9 cellular contexts compared by ENCODE assay signal in the genomic region with DNA sequence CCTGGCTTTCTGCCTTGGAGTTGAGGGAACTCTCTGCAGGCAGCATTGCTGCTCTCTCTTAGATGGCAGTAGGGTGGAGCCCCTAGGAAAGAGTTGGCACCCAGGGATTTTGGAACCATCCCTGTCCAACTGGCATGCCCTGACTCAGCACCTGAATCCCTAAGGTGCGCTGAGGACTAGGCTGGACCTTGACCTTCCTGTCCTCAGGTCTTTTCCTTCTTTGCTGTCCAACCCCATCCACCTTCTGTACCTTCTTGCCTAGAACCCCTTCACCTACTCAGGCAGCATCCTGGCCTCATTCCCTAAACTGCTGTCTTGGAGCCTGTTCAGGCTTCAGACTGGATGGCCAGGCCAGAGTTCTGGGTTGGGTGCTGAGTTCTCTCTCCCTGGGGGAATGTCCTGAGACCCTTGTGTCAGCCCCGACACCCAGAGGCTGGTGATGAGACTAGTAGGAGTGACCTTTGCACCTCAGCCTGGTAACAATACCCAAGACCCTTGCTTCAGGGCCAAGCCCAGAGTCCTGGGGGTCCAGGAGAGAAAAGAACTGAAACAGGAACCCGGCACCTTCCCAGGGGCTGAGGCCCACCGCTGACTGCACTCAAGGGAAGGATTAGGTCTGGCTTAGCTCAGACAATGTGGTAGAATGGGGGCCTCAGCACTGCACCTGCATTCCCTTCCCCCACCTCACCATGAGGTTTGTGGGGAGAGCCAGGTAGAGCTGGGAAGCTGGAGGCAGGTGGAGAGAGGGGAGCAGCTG. TPM values are rescaled to one million over a fixed set of nuclear protein-coding genes. Genes with fewer than 3 reads are reported as not detected.
DNase-seq lines count a peak whose midpoint lies in the region; ATAC-seq, FAIRE-seq and TF ChIP-seq lines count a peak whose summit lies in the region.
"Had no signal": no experiment of that assay in that cellular context is flagged by ENCODE, and none has a peak within 500 bp of the region (broad histone marks: within the 10 kb centered on the region; RNA-seq: fewer than 3 reads in every experiment).

No MANE protein-coding gene starts in this region.

- no peaks in the 10 kb centered on the region for H3K9me3 Mint-ChIP-seq in activated CD8-positive, alpha-beta T cell treated with anti-CD3 and anti-CD28 coated beads, Interleukin-2, amount 10 ng/mL, durations not matched to agents 7 days and 5 days (ENCODE audit: insufficient read depth)
- no peaks in the 10 kb centered on the region for H3K9me3 Mint-ChIP-seq in progenitor cell of endocrine pancreas (ENCODE audit: low read depth)

- H3K36me3 Mint-ChIP-seq in activated CD8-positive, alpha-beta T cell treated with anti-CD3 and anti-CD28 coated beads, Interleukin-2, amount 10 ng/mL, durations not matched to agents 7 days and 5 days (ENCODE audit: low read depth): peaks cover 8% of the 10 kb centered on the region
- no peaks in the 10 kb centered on the region for H3K36me3 Mint-ChIP-seq in progenitor cell of endocrine pancreas (ENCODE audit: insufficient read depth)

- no peaks in the 10 kb centered on the region for H3K36me3 ChIP-seq in HepG2 (replicated peaks in 1 of 2; ENCODE audit: control insufficient read depth in 1 of 2, insufficient read depth in 2 of 2, low read length in 2 of 2)

- no peak for TF ChIP-seq EP300 in HepG2 (IDR thresholded peaks at IDR 0.05; ENCODE audit: low read depth in 2 of 2, low read length in 2 of 2)
- no peak for TF ChIP-seq EP300 in HepG2 (CRISPR knock-in tag; IDR thresholded peaks at IDR 0.05; ENCODE audit: borderline replicate concordance)

- H3K27me3 ChIP-seq in HepG2 (ENCODE audit: control insufficient read depth in 1 of 2, insufficient read depth in 2 of 2, low read length in 2 of 2): no peaks in the 10 kb centered on the region

- TF ChIP-seq POLR2A in HepG2 (IDR thresholded peaks at IDR 0.05; ENCODE audit: insufficient read depth in 1 of 2, low read depth in 2 of 2, low read length in 2 of 2): no peak

- H3K4me3 ChIP-seq in HepG2 (replicated peaks in 1 of 3; ENCODE audit: insufficient read depth in 1 of 3, low read depth in 2 of 3, low read length in 3 of 3): peak overlapping the region in 1 of 3 experiments; percentile 90; a peak in 2 of 6 replicates

- BruUV-seq in HepG2 (replicated peaks; lab: Mats Ljungman, UMichigan): no TSS peak

- no peak for FAIRE-seq in HepG2 (lab: Jason Lieb, UNC)
- FAIRE-seq: A204.1 had no signal

- ATAC-seq in activated CD8-positive, alpha-beta T cell treated with anti-CD3 and anti-CD28 coated beads, Interleukin-2, amount 10 ng/mL, durations not matched to agents 7 days and 5 days: no peak
- no peak for ATAC-seq in HepG2
- ATAC-seq in esophagus mucosa: no peak

- peaks cover 41% of the 10 kb centered on the region for H3K4me1 Mint-ChIP-seq in activated CD8-positive, alpha-beta T cell treated with anti-CD3 and anti-CD28 coated beads, Interleukin-2, amount 10 ng/mL, durations not matched to agents 7 days and 5 days (ENCODE audit: low read depth)
- H3K4me1 Mint-ChIP-seq in progenitor cell of endocrine pancreas (ENCODE audit: low read depth): peaks cover 22% of the 10 kb centered on the region

- H3K4me3 Mint-ChIP-seq in activated CD8-positive, alpha-beta T cell treated with anti-CD3 and anti-CD28 coated beads, Interleukin-2, amount 10 ng/mL, durations not matched to agents 7 days and 5 days: no peak overlapping the region
- no peak overlapping the region for H3K4me3 Mint-ChIP-seq in progenitor cell of endocrine pancreas (ENCODE audit: low read depth)

- TF ChIP-seq RAD21 in HepG2 (CRISPR knock-in tag; IDR thresholded peaks at IDR 0.05): no peak

- no peaks in the 10 kb centered on the region for H4K20me1 ChIP-seq in HepG2 (ENCODE audit: insufficient read depth, low read length)

- H3K4me1 ChIP-seq in HepG2 (ENCODE audit: insufficient read depth, low read length): peaks cover 46% of the 10 kb centered on the region

- peak overlapping the region; percentile 39 for H3K27ac Mint-ChIP-seq in activated CD8-positive, alpha-beta T cell treated with anti-CD3 and anti-CD28 coated beads, Interleukin-2, amount 10 ng/mL, durations not matched to agents 7 days and 5 days
- H3K27ac Mint-ChIP-seq in progenitor cell of endocrine pancreas: no peak overlapping the region

- POLR2A ChIA-PET in activated CD8-positive, alpha-beta T cell treated with anti-CD3 and anti-CD28 coated beads, Interleukin-2, amount 10 ng/mL, durations not matched to agents 7 days and 5 days (lab: Charles Lee): interaction anchor here (1.0 to 1.4 kb wide), 2 partner anchors 26 to 81 kb away, joined by 3 to 13 read pairs; partner anchors contain the start of gene PTPRCAP
- POLR2A ChIA-PET in HepG2 (lab: Yijun Ruan, JAX): interaction anchor here (1.8 to 9.7 kb wide), 4 partner anchors 11 to 116 kb away, joined by 5 to 365 read pairs (median 16); partner anchors contain the start of genes CLCF1 and RAD9A

- no peaks in the 10 kb centered on the region for H3K79me2 ChIP-seq in HepG2 (ENCODE audit: insufficient read depth, low read length)

- H3K27ac ChIP-seq in HepG2 (ENCODE audit: extremely low read length, insufficient read depth, low read length) (no peak overlapping the region), substantia nigra (ENCODE audit: low read depth, low read length, poor library complexity, severe bottlenecking) (peak overlapping the region; percentile 100)

- H3K27me3 Mint-ChIP-seq in activated CD8-positive, alpha-beta T cell treated with anti-CD3 and anti-CD28 coated beads, Interleukin-2, amount 10 ng/mL, durations not matched to agents 7 days and 5 days (ENCODE audit: low read depth): peaks cover 13% of the 10 kb centered on the region
- peaks cover 4% of the 10 kb centered on the region for H3K27me3 Mint-ChIP-seq in progenitor cell of endocrine pancreas

- H3K9ac ChIP-seq in HepG2 (ENCODE audit: insufficient read depth, low read depth, low read length): peak overlapping the region; percentile 63

- peak overlapping the region; percentile 96 for H3K4me2 ChIP-seq in HepG2 (ENCODE audit: low read depth, low read length)

- 40% methylated on average over 2 of the region's 4 CpGs for WGBS in HepG2 (ENCODE audit: low lambda C conversion rate)

- CTCF ChIA-PET in activated CD8-positive, alpha-beta T cell treated with anti-CD3 and anti-CD28 coated beads, Interleukin-2, amount 10 ng/mL, durations not matched to agents 7 days and 5 days (lab: Charles Lee): interaction anchor here (0.6 to 18.4 kb wide), 18 partner anchors 9 to 129 kb away, joined by 3 to 998 read pairs (median 4); partner anchors contain the start of genes CLCF1, PPP1CA, PTPRCAP and RAD9A
- CTCF ChIA-PET in HepG2 (lab: Yijun Ruan, JAX; ENCODE audit: low intra/inter-chr PET ratio, low total read pairs): interaction anchor here (1.4 to 4.1 kb wide), 2 partner anchors 18 to 27 kb away, joined by 9 to 45 read pairs; partner anchors contain the start of gene CLCF1

- no peak overlapping the region for H2AFZ ChIP-seq in HepG2 (ENCODE audit: low read length)

- H3K9me3 ChIP-seq in HepG2 (ENCODE audit: low read length): no peaks in the 10 kb centered on the region

- TF ChIP-seq CTCF in HepG2 (CRISPR knock-in tag; IDR thresholded peaks at IDR 0.05) (no peak), progenitor cell of endocrine pancreas (IDR thresholded peaks at IDR 0.05; ENCODE audit: unreplicated experiment) (no peak)

- in situ Hi-C loops in HepG2 (cut with HindIII; ENCODE audit: extremely low pct_ligation_motif_present, low pct_unique_long_range_greater_than_20kb): no loop called here

- intact Hi-C loops in HepG2 (cut with micrococcal nuclease; ENCODE audit: unreplicated experiment): loop anchor here (1.0 kb wide), 1 partner anchor 17 kb away; the partner anchor contains the start of gene CLCF1

- DNase-seq in NCI-H82 (lab: John Stamatoyannopoulos, UW) (peak; percentile 21), NCI-H82 treated with DMSO at 0.1 percent for 48 hours (lab: John Stamatoyannopoulos, UW; ENCODE audit: unreplicated experiment) (no peak), HepG2 (ENCODE audit: low spot score) (no peak), substantia nigra (lab: John Stamatoyannopoulos, UW) (no peak), progenitor cell of endocrine pancreas (ENCODE audit: low spot score, unreplicated experiment) (no peak), inferior parietal cortex (ENCODE audit: extremely low spot score) (no peak)
- DNase-seq in activated CD8-positive, alpha-beta T cell treated with anti-CD3 and anti-CD28 coated beads, Interleukin-2, amount 10 ng/mL, durations not matched to agents 7 days and 5 days: no peak

RNA-seq across cellular contexts. Expression of gene POLD4, which starts 2.6 kb away (rescaled TPM):
- 10 to 100 TPM; 53.2 to 56.7 TPM for total RNA-seq in activated CD8-positive, alpha-beta T cell treated with anti-CD3 and anti-CD28 coated beads, Interleukin-2, amount 10 ng/mL, durations not matched to agents 7 days and 5 days
- total RNA-seq in HepG2 (2016; rRNA removed; fragmentation: Illumina TruSeq; extraction: Trizol) (10.5 and 10.9 TPM in 2 replicates), esophagus mucosa (61.7 TPM), progenitor cell of endocrine pancreas (19.8 and 21.1 TPM in 2 replicates)
- 5.2 and 7.4 TPM in 2 replicates for total RNA-seq in HepG2 (2016; cell fraction: cytosol; rRNA removed; fragmentation: Illumina TruSeq; extraction: Trizol; ENCODE audit: low read depth)
- total RNA-seq in HepG2 (2016; cell fraction: insoluble cytoplasmic fraction; rRNA removed; fragmentation: Illumina TruSeq; extraction: Trizol): 9.4 and 11.7 TPM in 2 replicates
- 9.2 and 9.7 TPM in 2 replicates for total RNA-seq in HepG2 (2016; cell fraction: membrane; rRNA removed; fragmentation: Illumina TruSeq; extraction: Trizol)
- 4.2 and 8.2 TPM in 2 replicates for total RNA-seq in HepG2 (2016; cell fraction: nucleus; rRNA removed; fragmentation: Illumina TruSeq; extraction: Trizol)
- 27.4 and 35.1 TPM in 2 replicates for polyA plus RNA-seq in HepG2 (2011; rRNA removed)
- polyA plus RNA-seq in HepG2 (2011; cell fraction: cytosol; rRNA removed): 32.2 and 49.3 TPM in 2 replicates
- 59.7 and 63.0 TPM in 2 replicates for polyA plus RNA-seq in HepG2 (2011; cell fraction: nucleus; rRNA removed)
- 16.6 and 24.1 TPM in 2 replicates for polyA plus RNA-seq in HepG2 (2012)
- polyA plus RNA-seq in HepG2 (2016; cell fraction: cytosol; fragmentation: Illumina TruSeq; extraction: Trizol; ENCODE audit: low read depth): 5.8 and 8.7 TPM in 2 replicates
- polyA plus RNA-seq in HepG2 (2016; cell fraction: insoluble cytoplasmic fraction; fragmentation: Illumina TruSeq; extraction: Trizol; ENCODE audit: low read depth): 10.2 and 12.5 TPM in 2 replicates
- 7.5 and 7.8 TPM in 2 replicates for polyA plus RNA-seq in HepG2 (2016; cell fraction: membrane; fragmentation: Illumina TruSeq; extraction: Trizol; ENCODE audit: low read depth)
- polyA plus RNA-seq in HepG2 (2016; cell fraction: nucleus; fragmentation: Illumina TruSeq; extraction: Trizol; ENCODE audit: insufficient read depth, low read depth): 12.5 and 16.3 TPM in 2 replicates
- 10.3 and 10.4 TPM in 2 replicates for polyA minus RNA-seq in HepG2 (2011; rRNA and poly(A)+ RNA removed; ENCODE audit: low replicate concordance)
- polyA minus RNA-seq in HepG2 (2011; cell fraction: cytosol; rRNA and poly(A)+ RNA removed): 10.2 and 11.6 TPM in 2 replicates
- 7.2 and 9.7 TPM in 2 replicates for polyA minus RNA-seq in HepG2 (2011; cell fraction: nucleus; rRNA and poly(A)+ RNA removed)

RNA-seq across cellular contexts. Expression of gene CLCF1, which starts 17.4 kb away (rescaled TPM):
- under 1 TPM; 0.29 to 0.50 TPM for total RNA-seq in activated CD8-positive, alpha-beta T cell treated with anti-CD3 and anti-CD28 coated beads, Interleukin-2, amount 10 ng/mL, durations not matched to agents 7 days and 5 days
- total RNA-seq in HepG2 (2016; rRNA removed; fragmentation: Illumina TruSeq; extraction: Trizol) (0.48 and 0.49 TPM in 2 replicates), esophagus mucosa (1.6 TPM), progenitor cell of endocrine pancreas (5.4 and 6.9 TPM in 2 replicates)
- total RNA-seq in HepG2 (2016; cell fraction: cytosol; rRNA removed; fragmentation: Illumina TruSeq; extraction: Trizol; ENCODE audit: low read depth): 0.26 and 0.40 TPM in 2 replicates
- total RNA-seq in HepG2 (2016; cell fraction: insoluble cytoplasmic fraction; rRNA removed; fragmentation: Illumina TruSeq; extraction: Trizol): 0.48 and 0.54 TPM in 2 replicates
- 0.83 and 1.2 TPM in 2 replicates for total RNA-seq in HepG2 (2016; cell fraction: membrane; rRNA removed; fragmentation: Illumina TruSeq; extraction: Trizol)
- 0.50 and 0.53 TPM in 2 replicates for total RNA-seq in HepG2 (2016; cell fraction: nucleus; rRNA removed; fragmentation: Illumina TruSeq; extraction: Trizol)
- polyA plus RNA-seq in HepG2 (2011; rRNA removed): 0.78 and 0.80 TPM in 2 replicates
- 0.76 and 1.3 TPM in 2 replicates for polyA plus RNA-seq in HepG2 (2011; cell fraction: cytosol; rRNA removed)
- polyA plus RNA-seq in HepG2 (2011; cell fraction: nucleus; rRNA removed): 2.5 and 3.0 TPM in 2 replicates
- polyA plus RNA-seq in HepG2 (2012): 0.16 and 0.44 TPM in 2 replicates
- polyA plus RNA-seq in HepG2 (2016; cell fraction: cytosol; fragmentation: Illumina TruSeq; extraction: Trizol; ENCODE audit: low read depth): 0.32 and 0.45 TPM in 2 replicates
- 0.64 and 0.76 TPM in 2 replicates for polyA plus RNA-seq in HepG2 (2016; cell fraction: insoluble cytoplasmic fraction; fragmentation: Illumina TruSeq; extraction: Trizol; ENCODE audit: low read depth)
- polyA plus RNA-seq in HepG2 (2016; cell fraction: membrane; fragmentation: Illumina TruSeq; extraction: Trizol; ENCODE audit: low read depth): 0.64 and 0.71 TPM in 2 replicates
- 2.1 and 3.2 TPM in 2 replicates for polyA plus RNA-seq in HepG2 (2016; cell fraction: nucleus; fragmentation: Illumina TruSeq; extraction: Trizol; ENCODE audit: insufficient read depth, low read depth)
- 1.7 and 8.5 TPM in 2 replicates for polyA minus RNA-seq in HepG2 (2011; rRNA and poly(A)+ RNA removed; ENCODE audit: low replicate concordance)
- 0.79 TPM in 1 of 2 replicates, not detected in the other for polyA minus RNA-seq in HepG2 (2011; cell fraction: cytosol; rRNA and poly(A)+ RNA removed)
- 0.25 and 0.26 TPM in 2 replicates for polyA minus RNA-seq in HepG2 (2011; cell fraction: nucleus; rRNA and poly(A)+ RNA removed)

RNA-seq across cellular contexts. Expression of gene RAD9A, which starts 35.8 kb away (rescaled TPM):
- 10 to 100 TPM; 59.5 to 60.4 TPM for total RNA-seq in activated CD8-positive, alpha-beta T cell treated with anti-CD3 and anti-CD28 coated beads, Interleukin-2, amount 10 ng/mL, durations not matched to agents 7 days and 5 days
- total RNA-seq in HepG2 (2016; rRNA removed; fragmentation: Illumina TruSeq; extraction: Trizol): 6.1 and 10.1 TPM in 2 replicates
- total RNA-seq in HepG2 (2016; cell fraction: cytosol; rRNA removed; fragmentation: Illumina TruSeq; extraction: Trizol; ENCODE audit: low read depth): 4.1 and 5.9 TPM in 2 replicates
- 5.8 and 13.4 TPM in 2 replicates for total RNA-seq in HepG2 (2016; cell fraction: insoluble cytoplasmic fraction; rRNA removed; fragmentation: Illumina TruSeq; extraction: Trizol)
- 4.4 and 5.5 TPM in 2 replicates for total RNA-seq in HepG2 (2016; cell fraction: membrane; rRNA removed; fragmentation: Illumina TruSeq; extraction: Trizol)
- 14.1 and 16.4 TPM in 2 replicates for total RNA-seq in HepG2 (2016; cell fraction: nucleus; rRNA removed; fragmentation: Illumina TruSeq; extraction: Trizol)
- 14.7 and 15.7 TPM in 2 replicates for polyA plus RNA-seq in HepG2 (2011; rRNA removed)
- polyA plus RNA-seq in HepG2 (2011; cell fraction: cytosol; rRNA removed): 4.4 and 7.5 TPM in 2 replicates
- 60.6 and 87.4 TPM in 2 replicates for polyA plus RNA-seq in HepG2 (2011; cell fraction: nucleus; rRNA removed)
- polyA plus RNA-seq in HepG2 (2012): 6.9 and 9.5 TPM in 2 replicates
- 3.7 and 4.6 TPM in 2 replicates for polyA plus RNA-seq in HepG2 (2016; cell fraction: cytosol; fragmentation: Illumina TruSeq; extraction: Trizol; ENCODE audit: low read depth)
- 6.4 and 7.5 TPM in 2 replicates for polyA plus RNA-seq in HepG2 (2016; cell fraction: insoluble cytoplasmic fraction; fragmentation: Illumina TruSeq; extraction: Trizol; ENCODE audit: low read depth)
- polyA plus RNA-seq in HepG2 (2016; cell fraction: membrane; fragmentation: Illumina TruSeq; extraction: Trizol; ENCODE audit: low read depth): 4.8 and 5.8 TPM in 2 replicates
- polyA plus RNA-seq in HepG2 (2016; cell fraction: nucleus; fragmentation: Illumina TruSeq; extraction: Trizol; ENCODE audit: insufficient read depth, low read depth): 61.7 and 63.7 TPM in 2 replicates
- polyA minus RNA-seq in HepG2 (2011; rRNA and poly(A)+ RNA removed; ENCODE audit: low replicate concordance): 6.7 and 12.7 TPM in 2 replicates
- 1.9 and 4.6 TPM in 2 replicates for polyA minus RNA-seq in HepG2 (2011; cell fraction: cytosol; rRNA and poly(A)+ RNA removed)
- polyA minus RNA-seq in HepG2 (2011; cell fraction: nucleus; rRNA and poly(A)+ RNA removed): 11.1 TPM in 2 replicates
- total RNA-seq in esophagus mucosa: 15.3 TPM
- 39.0 and 49.1 TPM in 2 replicates for total RNA-seq in progenitor cell of endocrine pancreas

RNA-seq across cellular contexts. Expression of gene PPP1CA, which starts 45.7 kb away (rescaled TPM):
- 100 to 1,000 TPM; 429 to 434 TPM for total RNA-seq in activated CD8-positive, alpha-beta T cell treated with anti-CD3 and anti-CD28 coated beads, Interleukin-2, amount 10 ng/mL, durations not matched to agents 7 days and 5 days
- 170 and 188 TPM in 2 replicates for total RNA-seq in HepG2 (2016; rRNA removed; fragmentation: Illumina TruSeq; extraction: Trizol)
- 49.0 and 62.5 TPM in 2 replicates for total RNA-seq in HepG2 (2016; cell fraction: cytosol; rRNA removed; fragmentation: Illumina TruSeq; extraction: Trizol; ENCODE audit: low read depth)
- 171 and 181 TPM in 2 replicates for total RNA-seq in HepG2 (2016; cell fraction: insoluble cytoplasmic fraction; rRNA removed; fragmentation: Illumina TruSeq; extraction: Trizol)
- 78.0 and 95.5 TPM in 2 replicates for total RNA-seq in HepG2 (2016; cell fraction: membrane; rRNA removed; fragmentation: Illumina TruSeq; extraction: Trizol)
- total RNA-seq in HepG2 (2016; cell fraction: nucleus; rRNA removed; fragmentation: Illumina TruSeq; extraction: Trizol): 66.5 and 72.2 TPM in 2 replicates
- polyA plus RNA-seq in HepG2 (2011; rRNA removed): 149 and 173 TPM in 2 replicates
- 212 and 274 TPM in 2 replicates for polyA plus RNA-seq in HepG2 (2011; cell fraction: cytosol; rRNA removed)
- 137 and 147 TPM in 2 replicates for polyA plus RNA-seq in HepG2 (2011; cell fraction: nucleus; rRNA removed)
- polyA plus RNA-seq in HepG2 (2012): 91.5 and 93.8 TPM in 2 replicates
- 58.1 and 67.4 TPM in 2 replicates for polyA plus RNA-seq in HepG2 (2016; cell fraction: cytosol; fragmentation: Illumina TruSeq; extraction: Trizol; ENCODE audit: low read depth)
- polyA plus RNA-seq in HepG2 (2016; cell fraction: insoluble cytoplasmic fraction; fragmentation: Illumina TruSeq; extraction: Trizol; ENCODE audit: low read depth): 192 and 207 TPM in 2 replicates
- 72.5 and 83.6 TPM in 2 replicates for polyA plus RNA-seq in HepG2 (2016; cell fraction: membrane; fragmentation: Illumina TruSeq; extraction: Trizol; ENCODE audit: low read depth)
- 110 and 123 TPM in 2 replicates for polyA plus RNA-seq in HepG2 (2016; cell fraction: nucleus; fragmentation: Illumina TruSeq; extraction: Trizol; ENCODE audit: insufficient read depth, low read depth)
- polyA minus RNA-seq in HepG2 (2011; rRNA and poly(A)+ RNA removed; ENCODE audit: low replicate concordance): 209 and 295 TPM in 2 replicates
- 83.6 and 84.9 TPM in 2 replicates for polyA minus RNA-seq in HepG2 (2011; cell fraction: cytosol; rRNA and poly(A)+ RNA removed)
- polyA minus RNA-seq in HepG2 (2011; cell fraction: nucleus; rRNA and poly(A)+ RNA removed): 31.7 and 34.7 TPM in 2 replicates
- total RNA-seq in esophagus mucosa: 188 TPM
- 140 and 145 TPM in 2 replicates for total RNA-seq in progenitor cell of endocrine pancreas

RNA-seq across cellular contexts. Expression of gene TBC1D10C, which starts 47.9 kb away (rescaled TPM):
- total RNA-seq in activated CD8-positive, alpha-beta T cell treated with anti-CD3 and anti-CD28 coated beads, Interleukin-2, amount 10 ng/mL, durations not matched to agents 7 days and 5 days: 100 to 1,000 TPM; 345 to 352 TPM
- total RNA-seq in HepG2 (2016; rRNA removed; fragmentation: Illumina TruSeq; extraction: Trizol) (0.81 and 1.0 TPM in 2 replicates), esophagus mucosa (1.5 TPM), progenitor cell of endocrine pancreas (0.24 TPM in 1 of 2 replicates, not detected in the other)
- total RNA-seq in HepG2 (2016; cell fraction: cytosol; rRNA removed; fragmentation: Illumina TruSeq; extraction: Trizol; ENCODE audit: low read depth): 0.44 and 0.81 TPM in 2 replicates
- total RNA-seq in HepG2 (2016; cell fraction: insoluble cytoplasmic fraction; rRNA removed; fragmentation: Illumina TruSeq; extraction: Trizol): 0.92 and 1.1 TPM in 2 replicates
- total RNA-seq in HepG2 (2016; cell fraction: membrane; rRNA removed; fragmentation: Illumina TruSeq; extraction: Trizol): 0.45 and 0.59 TPM in 2 replicates
- total RNA-seq in HepG2 (2016; cell fraction: nucleus; rRNA removed; fragmentation: Illumina TruSeq; extraction: Trizol): 0.50 and 0.84 TPM in 2 replicates
- 1.8 and 2.8 TPM in 2 replicates for polyA plus RNA-seq in HepG2 (2011; rRNA removed)
- 1.3 and 2.7 TPM in 2 replicates for polyA plus RNA-seq in HepG2 (2011; cell fraction: cytosol; rRNA removed)
- 26.5 and 39.6 TPM in 2 replicates for polyA plus RNA-seq in HepG2 (2011; cell fraction: nucleus; rRNA removed)
- polyA plus RNA-seq in HepG2 (2012): 0.97 and 2.1 TPM in 2 replicates
- polyA plus RNA-seq in HepG2 (2016; cell fraction: cytosol; fragmentation: Illumina TruSeq; extraction: Trizol; ENCODE audit: low read depth): 0.19 and 0.28 TPM in 2 replicates
- 0.60 and 1.1 TPM in 2 replicates for polyA plus RNA-seq in HepG2 (2016; cell fraction: insoluble cytoplasmic fraction; fragmentation: Illumina TruSeq; extraction: Trizol; ENCODE audit: low read depth)
- 0.57 and 0.73 TPM in 2 replicates for polyA plus RNA-seq in HepG2 (2016; cell fraction: membrane; fragmentation: Illumina TruSeq; extraction: Trizol; ENCODE audit: low read depth)
- 2.9 and 3.4 TPM in 2 replicates for polyA plus RNA-seq in HepG2 (2016; cell fraction: nucleus; fragmentation: Illumina TruSeq; extraction: Trizol; ENCODE audit: insufficient read depth, low read depth)
- polyA minus RNA-seq in HepG2 (2011; rRNA and poly(A)+ RNA removed; ENCODE audit: low replicate concordance): 2.2 TPM in 1 of 2 replicates, not detected in the other
- polyA minus RNA-seq in HepG2 (2011; cell fraction: cytosol; rRNA and poly(A)+ RNA removed): 0.59 and 0.88 TPM in 2 replicates
- 2.3 and 3.4 TPM in 2 replicates for polyA minus RNA-seq in HepG2 (2011; cell fraction: nucleus; rRNA and poly(A)+ RNA removed)
